Comparison of ENCODE assay signal across 31 cellular contexts in genomic region chr2:73811878-73812277, GRCh38. TPM values are rescaled to one million over a fixed set of nuclear protein-coding genes. Genes with fewer than 3 reads are reported as not detected.
"Had no signal": no experiment of that assay in that cellular context is flagged by ENCODE, and none has a peak within 500 bp of the region (broad histone marks: within the 10 kb centered on the region; RNA-seq: fewer than 3 reads in every experiment).

No MANE protein-coding gene starts in this region.

- H3K9me3 ChIP-seq: stomach, suprapubic skin, testis, thoracic aorta, thyroid gland, tibial artery, tibial nerve, transverse colon, upper lobe of left lung, upper lobe of right lung, uterus, vagina had no signal

- H3K27me3 ChIP-seq: testis, thyroid gland, upper lobe of left lung, upper lobe of right lung, uterus, vagina had no signal

- ATAC-seq: stimulated activated effector memory CD8-positive, alpha-beta T cell treated with anti-CD3 and anti-CD28 coated beads, Interleukin-12 subunit alpha, Interleukin-12 subunit beta, amount 100 ng/mL, for 72 hours; stimulated activated memory B cell treated with anti-CD40 and anti-IgM and Interleukin-4, amounts not matched to agents 10 μg/mL and 1 μg/mL and 100 μg/mL, for 72 hours; stimulated activated naive B cell treated with anti-CD40 and anti-IgM and Interleukin-4, amounts not matched to agents 10 μg/mL and 1 μg/mL and 100 μg/mL, for 72 hours; stimulated activated naive CD8-positive, alpha-beta T cell treated with anti-CD3 and anti-CD28 coated beads, Interleukin-15, amount 100 ng/mL, for 72 hours; stimulated activated naive CD8-positive, alpha-beta T cell treated with anti-CD3 and anti-CD28 coated beads, Interleukin-15, Interleukin-2, amounts not matched to agents 100 U/mL and 50 U/mL, for 24 hours; upper lobe of right lung had no signal

- H3K4me3 ChIP-seq: stomach, suprapubic skin, testis, thoracic aorta, thyroid gland, tibial artery, tibial nerve, transverse colon, upper lobe of left lung, upper lobe of right lung, uterus, vagina had no signal

- H3K27ac ChIP-seq: stomach, suprapubic skin, testis, thoracic aorta, thyroid gland, tibial artery, tibial nerve, transverse colon, upper lobe of left lung, upper lobe of right lung, uterus, vagina had no signal

- FAIRE-seq: urothelium cell line had no signal

- H3K36me3 ChIP-seq: stomach, suprapubic skin, thoracic aorta, thyroid gland, tibial artery, tibial nerve, transverse colon, upper lobe of left lung, upper lobe of right lung, uterus, vagina had no signal

- DNase-seq: stimulated activated CD4-positive, alpha-beta T cell treated with anti-CD3 and anti-CD28 coated beads, Interleukin-2, amount 100 ng/mL, for 48 hours; stimulated activated CD4-positive, alpha-beta T cell treated with anti-CD3 and anti-CD28 coated beads, Interleukin-4, amount 100 ng/mL, for 1 hour; stimulated activated CD4-positive, alpha-beta T cell treated with anti-CD3 and anti-CD28 coated beads, Interleukin-4, amount 100 ng/mL, for 24 hours; stimulated activated CD4-positive, alpha-beta T cell treated with anti-CD3 and anti-CD28 coated beads, Interleukin-4, amount 100 ng/mL, for 4 hours; stimulated activated CD8-positive, alpha-beta memory T cell treated with anti-CD3 and anti-CD28 coated beads, Interleukin-4, amount 100 ng/mL, for 48 hours; stimulated activated naive B cell treated with anti-CD40 and anti-IgM and Interleukin-4, amounts not matched to agents 10 μg/mL and 1 μg/mL and 100 μg/mL, for 72 hours; stimulated activated naive CD4-positive, alpha-beta T cell; stimulated activated naive CD4-positive, alpha-beta T cell treated with Interleukin-2 at 50 U/mL for 16 hours; stimulated activated naive CD8-positive, alpha-beta T cell treated with anti-CD3 and anti-CD28 coated beads, Interleukin-15, amount 100 ng/mL, for 72 hours; stimulated activated naive CD8-positive, alpha-beta T cell treated with anti-CD3 and anti-CD28 coated beads, Interleukin-15, Interleukin-2, amounts not matched to agents 100 U/mL and 50 U/mL, for 24 hours; stomach; substantia nigra; testis; thyroid gland; tibial artery; transverse colon; trophoblast cell; upper lobe of left lung; upper lobe of right lung; uterus had no signal

- H3K4me1 ChIP-seq: stomach, suprapubic skin, testis, thyroid gland, tibial artery, tibial nerve, transverse colon, upper lobe of left lung, upper lobe of right lung, uterus, vagina had no signal

RNA-seq across cellular contexts. Expression of gene C2orf78, which starts 27.9 kb away (rescaled TPM):
- total RNA-seq: stomach, subcutaneous adipose tissue, suprapubic skin, temporal lobe, thoracic aorta, thyroid gland, tibial nerve, transverse colon, upper lobe of left lung, upper lobe of right lung, ureter, urinary bladder, uterus, vagina had no signal
- polyA plus RNA-seq: stomach, urinary bladder had no signal
